ENCODE assay signal across 1 cellular context in the genomic region with DNA sequence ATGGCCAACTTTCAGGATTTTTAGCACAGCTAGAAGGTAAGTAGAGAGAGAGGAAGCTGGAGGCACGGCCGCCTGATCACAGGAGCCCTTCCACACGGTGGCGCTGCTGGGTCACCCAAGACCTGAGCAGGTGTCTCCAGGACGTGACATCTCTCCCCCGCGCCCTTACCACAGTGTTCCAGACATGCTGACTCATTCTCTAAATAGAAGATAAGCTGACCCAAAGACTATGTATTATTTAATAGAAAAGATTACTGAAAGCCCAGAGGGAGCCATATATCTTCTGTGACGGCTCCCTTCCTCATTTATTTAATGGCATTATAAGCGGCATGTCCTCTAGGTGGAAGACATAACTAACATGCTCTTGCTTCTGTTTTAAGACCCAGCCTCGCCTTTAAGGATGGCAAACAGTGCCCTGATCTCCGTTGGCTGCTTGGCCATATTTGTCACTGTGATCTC.
TF ChIP-seq lines count a peak whose summit lies in the region.

No MANE protein-coding gene starts in this region.

TF ChIP-seq in HepG2, 621 proteins besides CTCF, POLR2A, EP300 and RAD21 (continued from another document and continues in another):
- TF ChIP-seq ATAD3A (CRISPR knock-in tag; IDR thresholded peaks at IDR 0.05) (no peak), ATF7-NPFF (CRISPR knock-in tag; IDR thresholded peaks at IDR 0.05; ENCODE audit: low read depth) (no peak), ZNF335 (CRISPR knock-in tag; IDR thresholded peaks at IDR 0.05) (0 out of 2 replicates have a peak, but pooled peaks have one; percentile 42), NFYC (CRISPR knock-in tag; IDR thresholded peaks at IDR 0.05) (no peak), KLF12 (CRISPR knock-in tag; IDR thresholded peaks at IDR 0.05; ENCODE audit: borderline replicate concordance) (no peak), ZEB1 (IDR thresholded peaks at IDR 0.05; ENCODE audit: insufficient replicate concordance, low read depth) (no peak), MTA3 (CRISPR knock-in tag; IDR thresholded peaks at IDR 0.05) (no peak), SP4 (CRISPR knock-in tag; IDR thresholded peaks at IDR 0.05) (0 out of 2 replicates have a peak, but pooled peaks have one; percentile 33), ZNF282 (IDR thresholded peaks at IDR 0.05; ENCODE audit: partially characterized antibody) (no peak), SMARCC2 (IDR thresholded peaks at IDR 0.05) (no peak), ZNF567 (CRISPR knock-in tag; IDR thresholded peaks at IDR 0.05; ENCODE audit: borderline replicate concordance) (no peak), ZNF230 (CRISPR knock-in tag; IDR thresholded peaks at IDR 0.05) (0 out of 2 replicates have a peak, but pooled peaks have one; percentile 36), CBFB (CRISPR knock-in tag; IDR thresholded peaks at IDR 0.05) (no peak), ZNF747 (CRISPR knock-in tag; IDR thresholded peaks at IDR 0.05; ENCODE audit: borderline replicate concordance) (no peak), ZFP36L1 (CRISPR knock-in tag; IDR thresholded peaks at IDR 0.05) (no peak), MTF1 (CRISPR knock-in tag; IDR thresholded peaks at IDR 0.05) (no peak), ZNF337 (CRISPR knock-in tag; IDR thresholded peaks at IDR 0.05; ENCODE audit: borderline replicate concordance, low read depth) (no peak), ZNF724P (CRISPR knock-in tag; IDR thresholded peaks at IDR 0.05; ENCODE audit: borderline replicate concordance) (no peak), ZBTB20 (CRISPR knock-in tag; IDR thresholded peaks at IDR 0.05; ENCODE audit: borderline replicate concordance, low read depth) (no peak), ZSCAN20 (CRISPR knock-in tag; IDR thresholded peaks at IDR 0.05; ENCODE audit: borderline replicate concordance) (no peak), RELA (CRISPR knock-in tag; IDR thresholded peaks at IDR 0.05) (no peak), ZNF3 (CRISPR knock-in tag; IDR thresholded peaks at IDR 0.05) (no peak), SIN3B (IDR thresholded peaks at IDR 0.05; ENCODE audit: low read length) (no peak), KLF9 (CRISPR knock-in tag; IDR thresholded peaks at IDR 0.05; ENCODE audit: low read depth) (no peak), RXRB (CRISPR knock-in tag; IDR thresholded peaks at IDR 0.05; ENCODE audit: borderline replicate concordance) (peak; percentile 56; the same call in 1 of the 2 replicates), CBX1 (IDR thresholded peaks at IDR 0.05; ENCODE audit: low read depth) (no peak), ELF1 (CRISPR knock-in tag; IDR thresholded peaks at IDR 0.05) (no peak), SRSF9 (IDR thresholded peaks at IDR 0.05; ENCODE audit: borderline replicate concordance, insufficient read depth, low read depth, low read length, poor library complexity, severe bottlenecking) (no peak), NONO (IDR thresholded peaks at IDR 0.05) (no peak), NONO (CRISPR knock-in tag; conservative IDR thresholded peaks at IDR 0.05) (no peak)
- TF ChIP-seq, protein P1, sequence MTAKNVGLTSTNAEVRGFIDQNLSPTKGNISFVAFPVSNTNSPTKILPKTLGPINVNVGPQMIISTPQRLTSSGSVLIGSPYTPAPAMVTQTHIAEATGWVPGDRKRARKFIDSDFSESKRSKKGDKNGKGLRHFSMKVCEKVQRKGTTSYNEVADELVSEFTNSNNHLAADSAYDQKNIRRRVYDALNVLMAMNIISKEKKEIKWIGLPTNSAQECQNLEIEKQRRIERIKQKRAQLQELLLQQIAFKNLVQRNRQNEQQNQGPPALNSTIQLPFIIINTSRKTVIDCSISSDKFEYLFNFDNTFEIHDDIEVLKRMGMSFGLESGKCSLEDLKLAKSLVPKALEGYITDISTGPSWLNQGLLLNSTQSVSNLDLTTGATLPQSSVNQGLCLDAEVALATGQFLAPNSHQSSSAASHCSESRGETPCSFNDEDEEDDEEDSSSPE (CRISPR knock-in tag; IDR thresholded peaks at IDR 0.05), result no peak
- TF ChIP-seq, protein P2, sequence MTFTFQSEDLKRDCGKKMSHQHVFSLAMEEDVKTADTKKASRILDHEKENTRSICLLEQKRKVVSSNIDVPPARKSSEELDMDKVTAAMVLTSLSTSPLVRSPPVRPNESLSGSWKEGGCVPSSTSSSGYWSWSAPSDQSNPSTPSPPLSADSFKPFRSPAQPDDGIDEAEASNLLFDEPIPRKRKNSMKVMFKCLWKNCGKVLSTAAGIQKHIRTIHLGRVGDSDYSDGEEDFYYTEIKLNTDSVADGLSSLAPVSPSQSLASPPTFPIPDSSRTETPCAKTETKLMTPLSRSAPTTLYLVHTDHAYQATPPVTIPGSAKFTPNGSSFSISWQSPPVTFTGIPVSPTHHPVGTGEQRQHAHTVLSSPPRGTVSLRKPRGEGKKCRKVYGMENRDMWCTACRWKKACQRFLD (CRISPR knock-in tag; IDR thresholded peaks at IDR 0.05; ENCODE audit: borderline replicate concordance), result no peak
- TF ChIP-seq, protein P3, sequence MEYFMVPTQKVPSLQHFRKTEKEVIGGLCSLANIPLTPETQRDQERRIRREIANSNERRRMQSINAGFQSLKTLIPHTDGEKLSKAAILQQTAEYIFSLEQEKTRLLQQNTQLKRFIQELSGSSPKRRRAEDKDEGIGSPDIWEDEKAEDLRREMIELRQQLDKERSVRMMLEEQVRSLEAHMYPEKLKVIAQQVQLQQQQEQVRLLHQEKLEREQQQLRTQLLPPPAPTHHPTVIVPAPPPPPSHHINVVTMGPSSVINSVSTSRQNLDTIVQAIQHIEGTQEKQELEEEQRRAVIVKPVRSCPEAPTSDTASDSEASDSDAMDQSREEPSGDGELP (IDR thresholded peaks at IDR 0.05; ENCODE audit: borderline replicate concordance, low read depth), result peak; percentile 36; the same call in 1 of the 2 replicates
- TF ChIP-seq, protein P4, sequence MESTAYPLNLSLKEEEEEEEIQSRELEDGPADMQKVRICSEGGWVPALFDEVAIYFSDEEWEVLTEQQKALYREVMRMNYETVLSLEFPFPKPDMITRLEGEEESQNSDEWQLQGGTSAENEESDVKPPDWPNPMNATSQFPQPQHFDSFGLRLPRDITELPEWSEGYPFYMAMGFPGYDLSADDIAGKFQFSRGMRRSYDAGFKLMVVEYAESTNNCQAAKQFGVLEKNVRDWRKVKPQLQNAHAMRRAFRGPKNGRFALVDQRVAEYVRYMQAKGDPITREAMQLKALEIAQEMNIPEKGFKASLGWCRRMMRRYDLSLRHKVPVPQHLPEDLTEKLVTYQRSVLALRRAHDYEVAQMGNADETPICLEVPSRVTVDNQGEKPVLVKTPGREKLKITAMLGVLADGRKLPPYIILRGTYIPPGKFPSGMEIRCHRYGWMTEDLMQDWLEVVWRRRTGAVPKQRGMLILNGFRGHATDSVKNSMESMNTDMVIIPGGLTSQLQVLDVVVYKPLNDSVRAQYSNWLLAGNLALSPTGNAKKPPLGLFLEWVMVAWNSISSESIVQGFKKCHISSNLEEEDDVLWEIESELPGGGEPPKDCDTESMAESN (CRISPR knock-in tag; conservative IDR thresholded peaks at IDR 0.05), result no peak
- TF ChIP-seq, protein P5, sequence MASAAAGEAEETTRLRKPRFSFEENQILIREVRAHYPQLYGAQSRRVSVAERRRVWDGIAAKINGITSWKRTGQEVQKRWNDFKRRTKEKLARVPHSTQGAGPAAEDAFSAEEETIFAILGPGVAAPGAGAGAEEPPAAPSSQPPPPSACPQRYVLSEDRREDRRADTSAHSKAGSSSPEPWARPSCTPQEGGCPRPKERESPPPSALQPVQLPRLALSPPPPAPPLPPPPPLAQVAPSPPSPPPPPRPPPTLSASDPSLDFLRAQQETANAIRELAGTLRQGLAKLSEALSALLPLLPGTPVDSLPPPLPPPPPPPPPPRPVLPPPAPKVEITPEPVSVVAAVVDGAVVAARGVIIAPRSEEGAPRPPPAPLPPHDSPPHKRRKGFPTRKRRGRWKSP (CRISPR knock-in tag; IDR thresholded peaks at IDR 0.05), result peak; percentile 53; the same call in 1 of the 2 replicates
- TF ChIP-seq, protein P6, sequence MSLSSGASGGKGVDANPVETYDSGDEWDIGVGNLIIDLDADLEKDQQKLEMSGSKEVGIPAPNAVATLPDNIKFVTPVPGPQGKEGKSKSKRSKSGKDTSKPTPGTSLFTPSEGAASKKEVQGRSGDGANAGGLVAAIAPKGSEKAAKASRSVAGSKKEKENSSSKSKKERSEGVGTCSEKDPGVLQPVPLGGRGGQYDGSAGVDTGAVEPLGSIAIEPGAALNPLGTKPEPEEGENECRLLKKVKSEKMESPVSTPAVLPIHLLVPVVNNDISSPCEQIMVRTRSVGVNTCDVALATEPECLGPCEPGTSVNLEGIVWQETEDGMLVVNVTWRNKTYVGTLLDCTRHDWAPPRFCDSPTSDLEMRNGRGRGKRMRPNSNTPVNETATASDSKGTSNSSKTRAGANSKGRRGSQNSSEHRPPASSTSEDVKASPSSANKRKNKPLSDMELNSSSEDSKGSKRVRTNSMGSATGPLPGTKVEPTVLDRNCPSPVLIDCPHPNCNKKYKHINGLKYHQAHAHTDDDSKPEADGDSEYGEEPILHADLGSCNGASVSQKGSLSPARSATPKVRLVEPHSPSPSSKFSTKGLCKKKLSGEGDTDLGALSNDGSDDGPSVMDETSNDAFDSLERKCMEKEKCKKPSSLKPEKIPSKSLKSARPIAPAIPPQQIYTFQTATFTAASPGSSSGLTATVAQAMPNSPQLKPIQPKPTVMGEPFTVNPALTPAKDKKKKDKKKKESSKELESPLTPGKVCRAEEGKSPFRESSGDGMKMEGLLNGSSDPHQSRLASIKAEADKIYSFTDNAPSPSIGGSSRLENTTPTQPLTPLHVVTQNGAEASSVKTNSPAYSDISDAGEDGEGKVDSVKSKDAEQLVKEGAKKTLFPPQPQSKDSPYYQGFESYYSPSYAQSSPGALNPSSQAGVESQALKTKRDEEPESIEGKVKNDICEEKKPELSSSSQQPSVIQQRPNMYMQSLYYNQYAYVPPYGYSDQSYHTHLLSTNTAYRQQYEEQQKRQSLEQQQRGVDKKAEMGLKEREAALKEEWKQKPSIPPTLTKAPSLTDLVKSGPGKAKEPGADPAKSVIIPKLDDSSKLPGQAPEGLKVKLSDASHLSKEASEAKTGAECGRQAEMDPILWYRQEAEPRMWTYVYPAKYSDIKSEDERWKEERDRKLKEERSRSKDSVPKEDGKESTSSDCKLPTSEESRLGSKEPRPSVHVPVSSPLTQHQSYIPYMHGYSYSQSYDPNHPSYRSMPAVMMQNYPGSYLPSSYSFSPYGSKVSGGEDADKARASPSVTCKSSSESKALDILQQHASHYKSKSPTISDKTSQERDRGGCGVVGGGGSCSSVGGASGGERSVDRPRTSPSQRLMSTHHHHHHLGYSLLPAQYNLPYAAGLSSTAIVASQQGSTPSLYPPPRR (CRISPR knock-in tag; IDR thresholded peaks at IDR 0.05; ENCODE audit: borderline replicate concordance), result peak; percentile 25; the same call in 1 of the 2 replicates
- TF ChIP-seq, protein P7, sequence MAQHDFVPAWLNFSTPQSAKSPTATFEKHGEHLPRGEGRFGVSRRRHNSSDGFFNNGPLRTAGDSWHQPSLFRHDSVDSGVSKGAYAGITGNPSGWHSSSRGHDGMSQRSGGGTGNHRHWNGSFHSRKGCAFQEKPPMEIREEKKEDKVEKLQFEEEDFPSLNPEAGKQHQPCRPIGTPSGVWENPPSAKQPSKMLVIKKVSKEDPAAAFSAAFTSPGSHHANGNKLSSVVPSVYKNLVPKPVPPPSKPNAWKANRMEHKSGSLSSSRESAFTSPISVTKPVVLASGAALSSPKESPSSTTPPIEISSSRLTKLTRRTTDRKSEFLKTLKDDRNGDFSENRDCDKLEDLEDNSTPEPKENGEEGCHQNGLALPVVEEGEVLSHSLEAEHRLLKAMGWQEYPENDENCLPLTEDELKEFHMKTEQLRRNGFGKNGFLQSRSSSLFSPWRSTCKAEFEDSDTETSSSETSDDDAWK (CRISPR knock-in tag; IDR thresholded peaks at IDR 0.05), result no peak
- TF ChIP-seq, protein P8, sequence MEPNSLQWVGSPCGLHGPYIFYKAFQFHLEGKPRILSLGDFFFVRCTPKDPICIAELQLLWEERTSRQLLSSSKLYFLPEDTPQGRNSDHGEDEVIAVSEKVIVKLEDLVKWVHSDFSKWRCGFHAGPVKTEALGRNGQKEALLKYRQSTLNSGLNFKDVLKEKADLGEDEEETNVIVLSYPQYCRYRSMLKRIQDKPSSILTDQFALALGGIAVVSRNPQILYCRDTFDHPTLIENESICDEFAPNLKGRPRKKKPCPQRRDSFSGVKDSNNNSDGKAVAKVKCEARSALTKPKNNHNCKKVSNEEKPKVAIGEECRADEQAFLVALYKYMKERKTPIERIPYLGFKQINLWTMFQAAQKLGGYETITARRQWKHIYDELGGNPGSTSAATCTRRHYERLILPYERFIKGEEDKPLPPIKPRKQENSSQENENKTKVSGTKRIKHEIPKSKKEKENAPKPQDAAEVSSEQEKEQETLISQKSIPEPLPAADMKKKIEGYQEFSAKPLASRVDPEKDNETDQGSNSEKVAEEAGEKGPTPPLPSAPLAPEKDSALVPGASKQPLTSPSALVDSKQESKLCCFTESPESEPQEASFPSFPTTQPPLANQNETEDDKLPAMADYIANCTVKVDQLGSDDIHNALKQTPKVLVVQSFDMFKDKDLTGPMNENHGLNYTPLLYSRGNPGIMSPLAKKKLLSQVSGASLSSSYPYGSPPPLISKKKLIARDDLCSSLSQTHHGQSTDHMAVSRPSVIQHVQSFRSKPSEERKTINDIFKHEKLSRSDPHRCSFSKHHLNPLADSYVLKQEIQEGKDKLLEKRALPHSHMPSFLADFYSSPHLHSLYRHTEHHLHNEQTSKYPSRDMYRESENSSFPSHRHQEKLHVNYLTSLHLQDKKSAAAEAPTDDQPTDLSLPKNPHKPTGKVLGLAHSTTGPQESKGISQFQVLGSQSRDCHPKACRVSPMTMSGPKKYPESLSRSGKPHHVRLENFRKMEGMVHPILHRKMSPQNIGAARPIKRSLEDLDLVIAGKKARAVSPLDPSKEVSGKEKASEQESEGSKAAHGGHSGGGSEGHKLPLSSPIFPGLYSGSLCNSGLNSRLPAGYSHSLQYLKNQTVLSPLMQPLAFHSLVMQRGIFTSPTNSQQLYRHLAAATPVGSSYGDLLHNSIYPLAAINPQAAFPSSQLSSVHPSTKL (CRISPR knock-in tag; IDR thresholded peaks at IDR 0.05), result peak; percentile 65
- TF ChIP-seq, protein P9, sequence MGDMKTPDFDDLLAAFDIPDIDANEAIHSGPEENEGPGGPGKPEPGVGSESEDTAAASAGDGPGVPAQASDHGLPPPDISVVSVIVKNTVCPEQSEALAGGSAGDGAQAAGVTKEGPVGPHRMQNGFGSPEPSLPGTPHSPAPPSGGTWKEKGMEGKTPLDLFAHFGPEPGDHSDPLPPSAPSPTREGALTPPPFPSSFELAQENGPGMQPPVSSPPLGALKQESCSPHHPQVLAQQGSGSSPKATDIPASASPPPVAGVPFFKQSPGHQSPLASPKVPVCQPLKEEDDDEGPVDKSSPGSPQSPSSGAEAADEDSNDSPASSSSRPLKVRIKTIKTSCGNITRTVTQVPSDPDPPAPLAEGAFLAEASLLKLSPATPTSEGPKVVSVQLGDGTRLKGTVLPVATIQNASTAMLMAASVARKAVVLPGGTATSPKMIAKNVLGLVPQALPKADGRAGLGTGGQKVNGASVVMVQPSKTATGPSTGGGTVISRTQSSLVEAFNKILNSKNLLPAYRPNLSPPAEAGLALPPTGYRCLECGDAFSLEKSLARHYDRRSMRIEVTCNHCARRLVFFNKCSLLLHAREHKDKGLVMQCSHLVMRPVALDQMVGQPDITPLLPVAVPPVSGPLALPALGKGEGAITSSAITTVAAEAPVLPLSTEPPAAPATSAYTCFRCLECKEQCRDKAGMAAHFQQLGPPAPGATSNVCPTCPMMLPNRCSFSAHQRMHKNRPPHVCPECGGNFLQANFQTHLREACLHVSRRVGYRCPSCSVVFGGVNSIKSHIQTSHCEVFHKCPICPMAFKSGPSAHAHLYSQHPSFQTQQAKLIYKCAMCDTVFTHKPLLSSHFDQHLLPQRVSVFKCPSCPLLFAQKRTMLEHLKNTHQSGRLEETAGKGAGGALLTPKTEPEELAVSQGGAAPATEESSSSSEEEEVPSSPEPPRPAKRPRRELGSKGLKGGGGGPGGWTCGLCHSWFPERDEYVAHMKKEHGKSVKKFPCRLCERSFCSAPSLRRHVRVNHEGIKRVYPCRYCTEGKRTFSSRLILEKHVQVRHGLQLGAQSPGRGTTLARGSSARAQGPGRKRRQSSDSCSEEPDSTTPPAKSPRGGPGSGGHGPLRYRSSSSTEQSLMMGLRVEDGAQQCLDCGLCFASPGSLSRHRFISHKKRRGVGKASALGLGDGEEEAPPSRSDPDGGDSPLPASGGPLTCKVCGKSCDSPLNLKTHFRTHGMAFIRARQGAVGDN (CRISPR knock-in tag; IDR thresholded peaks at IDR 0.05), result peak; percentile 71
